In genomic region chr1:97632075-97632474, GRCh38 we compare ENCODE assay signal across 13 cellular contexts.
DNase-seq lines count a peak whose midpoint lies in the region; ATAC-seq and TF ChIP-seq lines count a peak whose summit lies in the region.
"Had no signal": no experiment of that assay in that cellular context is flagged by ENCODE, and none has a peak within 500 bp of the region (broad histone marks: within the 10 kb centered on the region; RNA-seq: fewer than 3 reads in every experiment).

No MANE protein-coding gene starts in this region.

- DNase-seq in ELR (ENCODE audit: low read depth) (peak; percentile 25), NCI-H2227 (lab: John Stamatoyannopoulos, UW; ENCODE audit: unreplicated experiment) (peak; percentile 86), T1000 (lab: John Stamatoyannopoulos, UW) (peak; percentile 13), left kidney (ENCODE audit: low read depth, low spot score) (peak; percentile 51), prostate gland (ENCODE audit: low spot score) (no peak)
- no peak for DNase-seq in activated CD4-positive, alpha-beta T cell treated with anti-CD3 and anti-CD28 coated beads for 36 hours
- DNase-seq: activated CD4-positive, alpha-beta T cell treated with anti-CD3 and anti-CD28 coated beads, Interleukin-2, amount 10 ng/mL, durations not matched to agents 7 days and 5 days; activated naive CD4-positive, alpha-beta T cell treated with Interleukin-2 at 50 U/mL for 16 hours; effector CD8-positive, alpha-beta T cell; NCI-H1092 treated with DMSO at 0.1 percent for 48 hours had no signal

- intact Hi-C loops in activated CD4-positive, alpha-beta T cell treated with anti-CD3 and anti-CD28 coated beads for 36 hours (cut with DNase I, micrococcal nuclease), result no loop called here
- intact Hi-C loops in prostate gland (cut with DNase I), result no loop called here

- WGBS in prostate gland, result 34% methylated on average over 4 of the region's 4 CpGs

- TF ChIP-seq POLR2A in prostate gland (IDR thresholded peaks at IDR 0.05), result no peak

- H3K36me3 ChIP-seq in prostate gland, result no peaks in the 10 kb centered on the region

- TF ChIP-seq CTCF in prostate gland (IDR thresholded peaks at IDR 0.05), result no peak

- H3K4me1 ChIP-seq in prostate gland (replicated peaks), result no peaks in the 10 kb centered on the region

- no peak overlapping the region for H3K27ac ChIP-seq in prostate gland

- H3K9me3 Mint-ChIP-seq in activated CD4-positive, alpha-beta T cell treated with anti-CD3 and anti-CD28 coated beads for 36 hours (ENCODE audit: low read depth), result no peaks in the 10 kb centered on the region
- H3K9me3 Mint-ChIP-seq: stimulated activated naive CD8-positive, alpha-beta T cell treated with anti-CD3 and anti-CD28 coated beads, Interleukin-15, Interleukin-2, amounts not matched to agents 100 ng/mL and 50 ng/mL, for 24 hours had no signal

- H3K4me1 Mint-ChIP-seq in activated CD4-positive, alpha-beta T cell treated with anti-CD3 and anti-CD28 coated beads for 36 hours, result peaks cover 8% of the 10 kb centered on the region
- H3K4me1 Mint-ChIP-seq: activated CD4-positive, alpha-beta T cell treated with anti-CD3 and anti-CD28 coated beads, Interleukin-2, amount 10 ng/mL, durations not matched to agents 7 days and 5 days had no signal

- ATAC-seq in activated CD4-positive, alpha-beta T cell treated with anti-CD3 and anti-CD28 coated beads for 36 hours, result no peak
- ATAC-seq in GM21825 (IDR thresholded peaks at IDR 0.05; ENCODE audit: unreplicated experiment) (no peak), GM19035 (IDR thresholded peaks at IDR 0.05; ENCODE audit: unreplicated experiment) (no peak)

- no peaks in the 10 kb centered on the region for H3K36me3 Mint-ChIP-seq in activated CD4-positive, alpha-beta T cell treated with anti-CD3 and anti-CD28 coated beads for 36 hours (ENCODE audit: low read depth)

- no peak overlapping the region for H3K4me3 Mint-ChIP-seq in activated CD4-positive, alpha-beta T cell treated with anti-CD3 and anti-CD28 coated beads for 36 hours
- H3K4me3 Mint-ChIP-seq: activated CD4-positive, alpha-beta T cell treated with anti-CD3 and anti-CD28 coated beads, Interleukin-2, amount 10 ng/mL, durations not matched to agents 7 days and 5 days; stimulated activated naive CD8-positive, alpha-beta T cell treated with anti-CD3 and anti-CD28 coated beads, Interleukin-15, Interleukin-2, amounts not matched to agents 100 ng/mL and 50 ng/mL, for 24 hours had no signal

- H3K27ac Mint-ChIP-seq in activated CD4-positive, alpha-beta T cell treated with anti-CD3 and anti-CD28 coated beads for 36 hours, result no peak overlapping the region
- H3K27ac Mint-ChIP-seq: activated CD4-positive, alpha-beta T cell treated with anti-CD3 and anti-CD28 coated beads, Interleukin-2, amount 10 ng/mL, durations not matched to agents 7 days and 5 days; stimulated activated naive CD8-positive, alpha-beta T cell treated with anti-CD3 and anti-CD28 coated beads, Interleukin-15, Interleukin-2, amounts not matched to agents 100 ng/mL and 50 ng/mL, for 24 hours had no signal

- POLR2A ChIA-PET in activated CD4-positive, alpha-beta T cell treated with anti-CD3 and anti-CD28 coated beads for 36 hours (lab: Charles Lee), result no interaction called here

- H3K4me3 ChIP-seq in prostate gland, result no peak overlapping the region

- no peaks in the 10 kb centered on the region for H3K27me3 Mint-ChIP-seq in activated CD4-positive, alpha-beta T cell treated with anti-CD3 and anti-CD28 coated beads for 36 hours
- H3K27me3 Mint-ChIP-seq: activated CD4-positive, alpha-beta T cell treated with anti-CD3 and anti-CD28 coated beads, Interleukin-2, amount 10 ng/mL, durations not matched to agents 7 days and 5 days; stimulated activated naive CD8-positive, alpha-beta T cell treated with anti-CD3 and anti-CD28 coated beads, Interleukin-15, Interleukin-2, amounts not matched to agents 100 ng/mL and 50 ng/mL, for 24 hours had no signal

- no peaks in the 10 kb centered on the region for H3K9me3 ChIP-seq in prostate gland

- H3K27me3 ChIP-seq in prostate gland (replicated peaks; ENCODE audit: insufficient read depth), result no peaks in the 10 kb centered on the region

- CTCF ChIA-PET in activated CD4-positive, alpha-beta T cell treated with anti-CD3 and anti-CD28 coated beads for 36 hours (lab: Charles Lee), result no interaction called here

Comparison
In these comparisons a context has a peak if more than half of its experiments do, and no peak if none do; other contexts are left out.
1. DNase-seq: peak in ELR (single experiment), NCI-H2227 (single experiment), T1000 (single experiment) and left kidney (single experiment); none in activated CD4-positive, alpha-beta T cell treated with anti-CD3 and anti-CD28 coated beads for 36 hours (single experiment) and prostate gland (single experiment).